Comparison of ENCODE assay signal across 1 cellular context in the genomic region with DNA sequence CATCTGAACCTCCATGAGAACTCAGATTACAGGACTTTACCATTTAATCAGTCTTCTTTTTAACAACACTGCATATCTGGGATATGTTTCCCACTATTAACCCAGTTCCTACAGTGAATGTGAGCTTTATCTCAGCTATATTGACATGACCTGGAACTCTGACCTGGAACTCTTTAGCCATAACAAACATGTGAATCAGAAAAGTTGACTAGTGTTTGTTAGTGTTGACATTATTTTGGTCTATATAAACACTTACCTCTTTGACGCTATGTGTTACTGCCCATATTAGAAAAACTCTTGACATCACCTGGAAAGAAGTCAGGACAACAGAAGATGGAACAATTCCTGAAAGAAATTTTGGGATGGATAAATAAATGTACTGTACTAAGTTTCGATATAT.
TF ChIP-seq lines count a peak whose summit lies in the region.

No MANE protein-coding gene starts in this region.

TF ChIP-seq in HepG2, 621 proteins besides CTCF, POLR2A, EP300 and RAD21 (continued from another document):
- TF ChIP-seq, protein P1, sequence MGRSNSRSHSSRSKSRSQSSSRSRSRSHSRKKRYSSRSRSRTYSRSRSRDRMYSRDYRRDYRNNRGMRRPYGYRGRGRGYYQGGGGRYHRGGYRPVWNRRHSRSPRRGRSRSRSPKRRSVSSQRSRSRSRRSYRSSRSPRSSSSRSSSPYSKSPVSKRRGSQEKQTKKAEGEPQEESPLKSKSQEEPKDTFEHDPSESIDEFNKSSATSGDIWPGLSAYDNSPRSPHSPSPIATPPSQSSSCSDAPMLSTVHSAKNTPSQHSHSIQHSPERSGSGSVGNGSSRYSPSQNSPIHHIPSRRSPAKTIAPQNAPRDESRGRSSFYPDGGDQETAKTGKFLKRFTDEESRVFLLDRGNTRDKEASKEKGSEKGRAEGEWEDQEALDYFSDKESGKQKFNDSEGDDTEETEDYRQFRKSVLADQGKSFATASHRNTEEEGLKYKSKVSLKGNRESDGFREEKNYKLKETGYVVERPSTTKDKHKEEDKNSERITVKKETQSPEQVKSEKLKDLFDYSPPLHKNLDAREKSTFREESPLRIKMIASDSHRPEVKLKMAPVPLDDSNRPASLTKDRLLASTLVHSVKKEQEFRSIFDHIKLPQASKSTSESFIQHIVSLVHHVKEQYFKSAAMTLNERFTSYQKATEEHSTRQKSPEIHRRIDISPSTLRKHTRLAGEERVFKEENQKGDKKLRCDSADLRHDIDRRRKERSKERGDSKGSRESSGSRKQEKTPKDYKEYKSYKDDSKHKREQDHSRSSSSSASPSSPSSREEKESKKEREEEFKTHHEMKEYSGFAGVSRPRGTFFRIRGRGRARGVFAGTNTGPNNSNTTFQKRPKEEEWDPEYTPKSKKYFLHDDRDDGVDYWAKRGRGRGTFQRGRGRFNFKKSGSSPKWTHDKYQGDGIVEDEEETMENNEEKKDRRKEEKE (IDR thresholded peaks at IDR 0.05), result no peak
- TF ChIP-seq, protein P2, sequence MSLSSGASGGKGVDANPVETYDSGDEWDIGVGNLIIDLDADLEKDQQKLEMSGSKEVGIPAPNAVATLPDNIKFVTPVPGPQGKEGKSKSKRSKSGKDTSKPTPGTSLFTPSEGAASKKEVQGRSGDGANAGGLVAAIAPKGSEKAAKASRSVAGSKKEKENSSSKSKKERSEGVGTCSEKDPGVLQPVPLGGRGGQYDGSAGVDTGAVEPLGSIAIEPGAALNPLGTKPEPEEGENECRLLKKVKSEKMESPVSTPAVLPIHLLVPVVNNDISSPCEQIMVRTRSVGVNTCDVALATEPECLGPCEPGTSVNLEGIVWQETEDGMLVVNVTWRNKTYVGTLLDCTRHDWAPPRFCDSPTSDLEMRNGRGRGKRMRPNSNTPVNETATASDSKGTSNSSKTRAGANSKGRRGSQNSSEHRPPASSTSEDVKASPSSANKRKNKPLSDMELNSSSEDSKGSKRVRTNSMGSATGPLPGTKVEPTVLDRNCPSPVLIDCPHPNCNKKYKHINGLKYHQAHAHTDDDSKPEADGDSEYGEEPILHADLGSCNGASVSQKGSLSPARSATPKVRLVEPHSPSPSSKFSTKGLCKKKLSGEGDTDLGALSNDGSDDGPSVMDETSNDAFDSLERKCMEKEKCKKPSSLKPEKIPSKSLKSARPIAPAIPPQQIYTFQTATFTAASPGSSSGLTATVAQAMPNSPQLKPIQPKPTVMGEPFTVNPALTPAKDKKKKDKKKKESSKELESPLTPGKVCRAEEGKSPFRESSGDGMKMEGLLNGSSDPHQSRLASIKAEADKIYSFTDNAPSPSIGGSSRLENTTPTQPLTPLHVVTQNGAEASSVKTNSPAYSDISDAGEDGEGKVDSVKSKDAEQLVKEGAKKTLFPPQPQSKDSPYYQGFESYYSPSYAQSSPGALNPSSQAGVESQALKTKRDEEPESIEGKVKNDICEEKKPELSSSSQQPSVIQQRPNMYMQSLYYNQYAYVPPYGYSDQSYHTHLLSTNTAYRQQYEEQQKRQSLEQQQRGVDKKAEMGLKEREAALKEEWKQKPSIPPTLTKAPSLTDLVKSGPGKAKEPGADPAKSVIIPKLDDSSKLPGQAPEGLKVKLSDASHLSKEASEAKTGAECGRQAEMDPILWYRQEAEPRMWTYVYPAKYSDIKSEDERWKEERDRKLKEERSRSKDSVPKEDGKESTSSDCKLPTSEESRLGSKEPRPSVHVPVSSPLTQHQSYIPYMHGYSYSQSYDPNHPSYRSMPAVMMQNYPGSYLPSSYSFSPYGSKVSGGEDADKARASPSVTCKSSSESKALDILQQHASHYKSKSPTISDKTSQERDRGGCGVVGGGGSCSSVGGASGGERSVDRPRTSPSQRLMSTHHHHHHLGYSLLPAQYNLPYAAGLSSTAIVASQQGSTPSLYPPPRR (CRISPR knock-in tag; IDR thresholded peaks at IDR 0.05; ENCODE audit: borderline replicate concordance), result peak; percentile 77; the same call in 1 of the 2 replicates
- TF ChIP-seq, protein P3, sequence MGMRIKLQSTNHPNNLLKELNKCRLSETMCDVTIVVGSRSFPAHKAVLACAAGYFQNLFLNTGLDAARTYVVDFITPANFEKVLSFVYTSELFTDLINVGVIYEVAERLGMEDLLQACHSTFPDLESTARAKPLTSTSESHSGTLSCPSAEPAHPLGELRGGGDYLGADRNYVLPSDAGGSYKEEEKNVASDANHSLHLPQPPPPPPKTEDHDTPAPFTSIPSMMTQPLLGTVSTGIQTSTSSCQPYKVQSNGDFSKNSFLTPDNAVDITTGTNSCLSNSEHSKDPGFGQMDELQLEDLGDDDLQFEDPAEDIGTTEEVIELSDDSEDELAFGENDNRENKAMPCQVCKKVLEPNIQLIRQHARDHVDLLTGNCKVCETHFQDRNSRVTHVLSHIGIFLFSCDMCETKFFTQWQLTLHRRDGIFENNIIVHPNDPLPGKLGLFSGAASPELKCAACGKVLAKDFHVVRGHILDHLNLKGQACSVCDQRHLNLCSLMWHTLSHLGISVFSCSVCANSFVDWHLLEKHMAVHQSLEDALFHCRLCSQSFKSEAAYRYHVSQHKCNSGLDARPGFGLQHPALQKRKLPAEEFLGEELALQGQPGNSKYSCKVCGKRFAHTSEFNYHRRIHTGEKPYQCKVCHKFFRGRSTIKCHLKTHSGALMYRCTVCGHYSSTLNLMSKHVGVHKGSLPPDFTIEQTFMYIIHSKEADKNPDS (CRISPR knock-in tag; IDR thresholded peaks at IDR 0.05), result no peak
- peak; percentile 49; the same call in 1 of the 3 replicates for TF ChIP-seq MXI1 (IDR thresholded peaks at IDR 0.05; ENCODE audit: borderline replicate concordance, low read depth, low read length)
- peak; percentile 72 for TF ChIP-seq HMG20B (CRISPR knock-in tag; conservative IDR thresholded peaks at IDR 0.05)
- no peak for TF ChIP-seq ZNF337 (CRISPR knock-in tag; IDR thresholded peaks at IDR 0.05; ENCODE audit: borderline replicate concordance, low read depth)
- no peak for TF ChIP-seq ZNF607 (CRISPR knock-in tag; IDR thresholded peaks at IDR 0.05; ENCODE audit: borderline replicate concordance)
- TF ChIP-seq NCOA1 (CRISPR knock-in tag; IDR thresholded peaks at IDR 0.05), result no peak
